19 cellular contexts compared by ENCODE assay signal in the genomic region with DNA sequence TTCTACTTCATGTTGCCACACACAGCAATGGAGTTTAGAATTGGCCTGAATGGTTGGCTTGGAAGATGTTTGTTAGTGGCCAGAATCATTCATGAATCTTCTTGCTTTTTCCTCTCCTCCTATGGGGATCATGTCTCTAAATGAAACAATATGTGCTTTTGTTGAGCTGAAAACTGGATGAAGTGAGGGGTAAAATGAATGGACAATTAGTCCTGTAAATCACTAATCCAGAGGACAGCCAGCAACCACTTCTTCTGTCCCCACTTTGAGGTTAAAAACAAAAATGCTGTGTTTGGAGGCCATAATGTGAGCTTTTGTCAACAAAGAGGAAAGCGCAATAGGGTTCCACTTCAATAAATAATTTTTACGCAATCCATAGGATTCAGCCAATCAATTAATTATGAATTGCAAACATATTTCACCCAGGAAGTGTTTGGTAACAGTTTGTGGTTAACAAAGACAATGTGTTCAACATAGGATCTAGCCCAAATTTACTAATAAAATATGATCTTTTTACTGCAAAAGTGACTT. TPM values are rescaled to one million over a fixed set of nuclear protein-coding genes. Genes with fewer than 3 reads are reported as not detected.
DNase-seq lines count a peak whose midpoint lies in the region; ATAC-seq, FAIRE-seq and TF ChIP-seq lines count a peak whose summit lies in the region.
"Had no signal": no experiment of that assay in that cellular context is flagged by ENCODE, and none has a peak within 500 bp of the region (broad histone marks: within the 10 kb centered on the region; RNA-seq: fewer than 3 reads in every experiment).

No MANE protein-coding gene starts in this region.

- H3K4me3 ChIP-seq in pancreas = no peak overlapping the region
- H3K4me3 ChIP-seq: BLaER1 had no signal

- 92 to 95% methylated on average over 2 of the region's 2 CpGs for WGBS in pancreas, 2 donors

- no peak overlapping the region for H3K27ac ChIP-seq in pancreas
- H3K27ac ChIP-seq: 22Rv1, BLaER1, HL-60 had no signal

- no peaks in the 10 kb centered on the region for H3K36me3 ChIP-seq in pancreas
- H3K36me3 ChIP-seq: BLaER1 had no signal

- no peak for TF ChIP-seq CTCF in pancreas (IDR thresholded peaks at IDR 0.05)

- H3K4me1 ChIP-seq in pancreas = no peaks in the 10 kb centered on the region
- H3K4me1 ChIP-seq: BLaER1 had no signal

- FAIRE-seq in pancreas (lab: Jason Lieb, UNC) = no peak
- FAIRE-seq: G401.6, GM12892 had no signal

- H3K27me3 ChIP-seq in pancreas = no peaks in the 10 kb centered on the region
- H3K27me3 ChIP-seq: BLaER1 had no signal

- intact Hi-C loops in pancreas (cut with DNase I) = no loop called here

- H3K9me3 ChIP-seq in pancreas = no peaks in the 10 kb centered on the region
- H3K9me3 ChIP-seq: BLaER1 had no signal

- peak; percentile 39 for DNase-seq in DMS53 (lab: John Stamatoyannopoulos, UW)
- DNase-seq in DMS53 treated with DMSO at 0.1 percent for 48 hours (lab: John Stamatoyannopoulos, UW; ENCODE audit: unreplicated experiment) = no peak
- DNase-seq in HuH-7 (ENCODE audit: low spot score) = peak; percentile 34
- DNase-seq in NCI-H748 treated with DMSO at 0.1 percent for 48 hours (lab: John Stamatoyannopoulos, UW) = peak; percentile 49
- peak; percentile 70 for DNase-seq in foreskin melanocyte
- DNase-seq in LoVo (ENCODE audit: low spot score) = no peak
- DNase-seq in pancreas = no peak
- DNase-seq: AML-193; CD8-positive, alpha-beta memory T cell; DMS79 treated with DMSO at 0.1 percent for 48 hours; EL; HCEC 1CT; HFFc6 had no signal

- no peak for ATAC-seq in pancreas
- ATAC-seq in GM21360 (IDR thresholded peaks at IDR 0.05; ENCODE audit: unreplicated experiment) = no peak

RNA-seq across cellular contexts. Expression of gene AMIGO2, which starts 30.3 kb away (rescaled TPM):
- 1 to 10 TPM; 1.3 to 7.5 (median 2.2) TPM for total RNA-seq in pancreas
- polyA plus RNA-seq in pancreas = 1 to 10 TPM; 2.2 to 3.9 TPM

RNA-seq across cellular contexts. Expression of gene PCED1B, which starts 30.7 kb away (rescaled TPM):
- total RNA-seq in pancreas = 1 to 10 TPM in 4 of 6 donors, under 1 TPM in 2; 0.71 to 6.4 (median 1.5) TPM
- 1 to 10 TPM; 1.8 to 2.4 TPM for polyA plus RNA-seq in pancreas

Comparison
In these comparisons a context has a peak if more than half of its experiments do, and no peak if none do; other contexts are left out.
1. DNase-seq: peak in DMS53 (single experiment), HuH-7 (single experiment), NCI-H748 treated with DMSO at 0.1 percent for 48 hours (single experiment) and foreskin melanocyte (single experiment); none in DMS53 treated with DMSO at 0.1 percent for 48 hours (single experiment), LoVo (single experiment) and pancreas (0 of 6).